Comparison of ENCODE assay signal across 37 cellular contexts in the genomic region with DNA sequence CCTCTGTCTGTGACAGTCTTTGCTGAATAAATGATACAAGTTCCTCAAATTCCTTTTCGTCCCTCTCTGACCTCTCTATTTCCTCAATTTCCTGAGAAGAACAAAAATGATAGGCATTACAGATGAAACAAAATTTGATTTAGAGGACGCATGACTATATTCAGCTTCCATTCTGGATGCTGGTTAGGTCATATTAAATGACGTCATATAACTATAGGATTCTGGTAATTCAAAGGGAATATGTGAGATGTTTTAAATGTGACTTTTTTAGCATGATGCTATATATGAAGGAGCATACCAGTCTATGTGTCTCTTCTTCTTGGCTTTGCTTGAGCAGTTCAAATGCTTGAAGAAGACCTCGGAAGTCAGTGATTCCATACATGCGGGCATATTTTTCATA.
"Had no signal": no experiment of that assay in that cellular context is flagged by ENCODE, and none has a peak within 500 bp of the region (broad histone marks: within the 10 kb centered on the region; RNA-seq: fewer than 3 reads in every experiment).

No MANE protein-coding gene starts in this region.

- H3K4me3 Mint-ChIP-seq: activated CD4-positive, alpha-beta memory T cell treated with anti-CD3 and anti-CD28 coated beads, Interleukin-2, amount 10 ng/mL, durations not matched to agents 7 days and 5 days; activated CD4-positive, alpha-beta T cell treated with anti-CD3 and anti-CD28 coated beads for 36 hours; activated CD4-positive, alpha-beta T cell treated with anti-CD3 and anti-CD28 coated beads, Interleukin-2, amount 10 ng/mL, durations not matched to agents 7 days and 5 days; activated CD8-positive, alpha-beta memory T cell treated with anti-CD3 and anti-CD28 coated beads, Interleukin-2, amount 10 ng/mL, durations not matched to agents 7 days and 5 days; activated CD8-positive, alpha-beta T cell treated with anti-CD3 and anti-CD28 coated beads, Interleukin-2, amount 10 ng/mL, durations not matched to agents 7 days and 5 days; activated naive CD4-positive, alpha-beta T cell treated with anti-CD3 and anti-CD28 coated beads, Interleukin-2, amount 10 ng/mL, durations not matched to agents 7 days and 5 days; activated naive CD4-positive, alpha-beta T cell treated with anti-CD3 and anti-CD28 coated beads, Interleukin-2, amount 50 U/mL, for 24 hours; activated naive CD8-positive, alpha-beta T cell; activated naive CD8-positive, alpha-beta T cell treated with anti-CD3 and anti-CD28 coated beads, Interleukin-2, amount 10 ng/mL, durations not matched to agents 7 days and 5 days; activated naive CD8-positive, alpha-beta T cell treated with anti-CD3 and anti-CD28 coated beads, Interleukin-2, amount 50 U/mL, for 24 hours; activated T-cell treated with anti-CD3 and anti-CD28 coated beads, Interleukin-2, amount 50 U/mL, for 24 hours; brain; central memory CD8-positive, alpha-beta T cell; T-cell; T-helper 1 cell treated with Interleukin-12 subunit alpha and Interleukin-12 subunit beta and Interleukin-4 antibody, amounts not matched to agents 30 μg/mL and 1 μg/mL, for 36 hours; T-helper 2 cell treated with Interferon-gamma antibody and Interleukin-4, amounts not matched to agents 5 μg/mL and 100 μg/mL, for 36 hours; WTC11 had no signal

- H3K9me3 ChIP-seq: ascending aorta had no signal

- H3K27ac ChIP-seq: ascending aorta, WERI-Rb-1 had no signal

- FAIRE-seq: bronchial epithelial cell had no signal

- H3K27ac Mint-ChIP-seq: activated CD4-positive, alpha-beta memory T cell treated with anti-CD3 and anti-CD28 coated beads, Interleukin-2, amount 10 ng/mL, durations not matched to agents 7 days and 5 days; activated CD4-positive, alpha-beta T cell treated with anti-CD3 and anti-CD28 coated beads for 36 hours; activated CD4-positive, alpha-beta T cell treated with anti-CD3 and anti-CD28 coated beads, Interleukin-2, amount 10 ng/mL, durations not matched to agents 7 days and 5 days; activated CD8-positive, alpha-beta memory T cell treated with anti-CD3 and anti-CD28 coated beads, Interleukin-2, amount 10 ng/mL, durations not matched to agents 7 days and 5 days; activated CD8-positive, alpha-beta T cell treated with anti-CD3 and anti-CD28 coated beads, Interleukin-2, amount 10 ng/mL, durations not matched to agents 7 days and 5 days; activated naive CD4-positive, alpha-beta T cell treated with anti-CD3 and anti-CD28 coated beads, Interleukin-2, amount 10 ng/mL, durations not matched to agents 7 days and 5 days; activated naive CD4-positive, alpha-beta T cell treated with anti-CD3 and anti-CD28 coated beads, Interleukin-2, amount 50 U/mL, for 24 hours; activated naive CD8-positive, alpha-beta T cell; activated naive CD8-positive, alpha-beta T cell treated with anti-CD3 and anti-CD28 coated beads, Interleukin-2, amount 10 ng/mL, durations not matched to agents 7 days and 5 days; activated naive CD8-positive, alpha-beta T cell treated with anti-CD3 and anti-CD28 coated beads, Interleukin-2, amount 50 U/mL, for 24 hours; activated T-cell treated with anti-CD3 and anti-CD28 coated beads, Interleukin-2, amount 50 U/mL, for 24 hours; activated T-helper 2 cell treated with anti-CD3 and anti-CD28 coated beads, Interferon-gamma antibody, Interleukin-2, Interleukin-4, amounts not matched to agents 10 μg/mL and 5 μg/mL and 100 μg/mL, durations not matched to agents 14 hours and 24 hours and 36 hours; brain; T-cell; T-helper 1 cell treated with Interleukin-12 subunit alpha and Interleukin-12 subunit beta and Interleukin-4 antibody, amounts not matched to agents 30 μg/mL and 1 μg/mL, for 36 hours; T-helper 2 cell treated with Interferon-gamma antibody and Interleukin-4, amounts not matched to agents 5 μg/mL and 100 μg/mL, for 36 hours; WTC11 had no signal

- H3K36me3 Mint-ChIP-seq: activated CD8-positive, alpha-beta memory T cell treated with anti-CD3 and anti-CD28 coated beads, Interleukin-2, amount 10 ng/mL, durations not matched to agents 7 days and 5 days; activated naive CD4-positive, alpha-beta T cell treated with anti-CD3 and anti-CD28 coated beads, Interleukin-2, amount 10 ng/mL, durations not matched to agents 7 days and 5 days had no signal

- H3K4me3 ChIP-seq: ascending aorta had no signal

- H3K36me3 ChIP-seq: ascending aorta had no signal

- H3K4me1 ChIP-seq: ascending aorta had no signal

- H3K9me3 Mint-ChIP-seq: activated CD4-positive, alpha-beta memory T cell treated with anti-CD3 and anti-CD28 coated beads, Interleukin-2, amount 10 ng/mL, durations not matched to agents 7 days and 5 days; activated CD4-positive, alpha-beta T cell treated with anti-CD3 and anti-CD28 coated beads, Interleukin-2, amount 10 ng/mL, durations not matched to agents 7 days and 5 days; activated naive CD4-positive, alpha-beta T cell treated with anti-CD3 and anti-CD28 coated beads, Interleukin-2, amount 10 ng/mL, durations not matched to agents 7 days and 5 days; activated naive CD4-positive, alpha-beta T cell treated with anti-CD3 and anti-CD28 coated beads, Interleukin-2, amount 50 U/mL, for 24 hours; activated naive CD8-positive, alpha-beta T cell treated with anti-CD3 and anti-CD28 coated beads, Interleukin-2, amount 10 ng/mL, durations not matched to agents 7 days and 5 days; activated naive CD8-positive, alpha-beta T cell treated with anti-CD3 and anti-CD28 coated beads, Interleukin-2, amount 50 U/mL, for 24 hours; activated T-cell treated with anti-CD3 and anti-CD28 coated beads, Interleukin-2, amount 50 U/mL, for 24 hours; activated T-helper 2 cell treated with anti-CD3 and anti-CD28 coated beads, Interferon-gamma antibody, Interleukin-2, Interleukin-4, amounts not matched to agents 10 μg/mL and 5 μg/mL and 100 μg/mL, durations not matched to agents 14 hours and 24 hours and 36 hours; brain; central memory CD8-positive, alpha-beta T cell; T-cell; T-helper 1 cell treated with Interleukin-12 subunit alpha and Interleukin-12 subunit beta and Interleukin-4 antibody, amounts not matched to agents 30 μg/mL and 1 μg/mL, for 36 hours; T-helper 2 cell treated with Interferon-gamma antibody and Interleukin-4, amounts not matched to agents 5 μg/mL and 100 μg/mL, for 36 hours; WTC11 had no signal

- H3K4me1 Mint-ChIP-seq: activated CD4-positive, alpha-beta T cell treated with anti-CD3 and anti-CD28 coated beads for 36 hours; activated naive CD8-positive, alpha-beta T cell treated with anti-CD3 and anti-CD28 coated beads, Interleukin-2, amount 50 U/mL, for 24 hours; brain; WTC11 had no signal

- DNase-seq: activated CD4-positive, alpha-beta memory T cell treated with anti-CD3 and anti-CD28 coated beads, Interleukin-2, amount 10 ng/mL, durations not matched to agents 7 days and 5 days; activated CD4-positive, alpha-beta T cell treated with anti-CD3 and anti-CD28 coated beads for 1 hour; activated CD4-positive, alpha-beta T cell treated with anti-CD3 and anti-CD28 coated beads for 36 hours; activated CD4-positive, alpha-beta T cell treated with anti-CD3 and anti-CD28 coated beads for 48 hours; activated CD4-positive, alpha-beta T cell treated with anti-CD3 and anti-CD28 coated beads, Interleukin-2, amount 10 ng/mL, durations not matched to agents 7 days and 5 days; activated CD4-positive, alpha-beta T cell treated with anti-CD3 and anti-CD28 coated beads, Interleukin-2, amount 50 U/mL, for 48 hours; activated CD4-positive, CD25-positive, alpha-beta regulatory T cell; activated CD8-positive, alpha-beta memory T cell treated with anti-CD3 and anti-CD28 coated beads for 24 hours; activated CD8-positive, alpha-beta memory T cell treated with anti-CD3 and anti-CD28 coated beads, Interleukin-2, amount 10 ng/mL, durations not matched to agents 7 days and 5 days; activated CD8-positive, alpha-beta memory T cell treated with anti-CD3 and anti-CD28 coated beads, Interleukin-2, amount 50 U/mL, for 48 hours; activated CD8-positive, alpha-beta T cell treated with anti-CD3 and anti-CD28 coated beads, Interleukin-2, amount 10 ng/mL, durations not matched to agents 7 days and 5 days; activated effector memory CD4-positive, alpha-beta T cell treated with Interleukin-2 at 50 U/mL for 16 hours; activated gamma-delta T cell; activated naive CD4-positive, alpha-beta T cell treated with anti-CD3 and anti-CD28 coated beads, Interleukin-2, amount 10 ng/mL, durations not matched to agents 7 days and 5 days; activated naive CD4-positive, alpha-beta T cell treated with Interleukin-2 at 50 U/mL for 16 hours; activated naive CD8-positive, alpha-beta T cell treated with anti-CD3 and anti-CD28 coated beads, Interleukin-2, amount 10 ng/mL, durations not matched to agents 7 days and 5 days; activated naive CD8-positive, alpha-beta T cell treated with anti-CD3 and anti-CD28 coated beads, Interleukin-2, amount 50 U/mL, for 24 hours; activated T-cell treated with anti-CD3 and anti-CD28 coated beads, Interleukin-2, amount 50 U/mL, for 24 hours; activated T-cell treated with anti-CD3 and anti-CD28 coated beads, Interleukin-2, amount 50 U/mL, for 48 hours; amygdala; anterior cingulate cortex; cerebellar nuclear complex; T-cell; T-helper 2 cell; T-helper 9 cell; WERI-Rb-1 had no signal

- H3K27me3 ChIP-seq: ascending aorta had no signal

- H3K27me3 Mint-ChIP-seq: activated CD4-positive, alpha-beta T cell treated with anti-CD3 and anti-CD28 coated beads for 36 hours; activated CD4-positive, alpha-beta T cell treated with anti-CD3 and anti-CD28 coated beads, Interleukin-2, amount 10 ng/mL, durations not matched to agents 7 days and 5 days; activated naive CD4-positive, alpha-beta T cell treated with anti-CD3 and anti-CD28 coated beads, Interleukin-2, amount 10 ng/mL, durations not matched to agents 7 days and 5 days; activated naive CD4-positive, alpha-beta T cell treated with anti-CD3 and anti-CD28 coated beads, Interleukin-2, amount 50 U/mL, for 24 hours; activated naive CD8-positive, alpha-beta T cell; activated naive CD8-positive, alpha-beta T cell treated with anti-CD3 and anti-CD28 coated beads, Interleukin-2, amount 10 ng/mL, durations not matched to agents 7 days and 5 days; activated naive CD8-positive, alpha-beta T cell treated with anti-CD3 and anti-CD28 coated beads, Interleukin-2, amount 50 U/mL, for 24 hours; activated T-cell treated with anti-CD3 and anti-CD28 coated beads, Interleukin-2, amount 50 U/mL, for 24 hours; brain; central memory CD8-positive, alpha-beta T cell had no signal

- ATAC-seq: activated CD4-positive, alpha-beta T cell treated with anti-CD3 and anti-CD28 coated beads for 36 hours; activated CD4-positive, CD25-positive, alpha-beta regulatory T cell treated with anti-CD3 and anti-CD28 coated beads, Interleukin-2, amount 50 U/mL, for 24 hours; activated CD8-positive, alpha-beta memory T cell treated with anti-CD3 and anti-CD28 coated beads, Interleukin-2, amount 10 ng/mL, durations not matched to agents 7 days and 5 days; activated CD8-positive, alpha-beta T cell treated with anti-CD3 and anti-CD28 coated beads, Interleukin-2, amount 10 ng/mL, durations not matched to agents 7 days and 5 days; activated naive CD8-positive, alpha-beta T cell treated with anti-CD3 and anti-CD28 coated beads, Interleukin-2, amount 50 U/mL, for 24 hours; T-cell; WTC11 had no signal
